10 cellular contexts compared by ENCODE assay signal in the genomic region with DNA sequence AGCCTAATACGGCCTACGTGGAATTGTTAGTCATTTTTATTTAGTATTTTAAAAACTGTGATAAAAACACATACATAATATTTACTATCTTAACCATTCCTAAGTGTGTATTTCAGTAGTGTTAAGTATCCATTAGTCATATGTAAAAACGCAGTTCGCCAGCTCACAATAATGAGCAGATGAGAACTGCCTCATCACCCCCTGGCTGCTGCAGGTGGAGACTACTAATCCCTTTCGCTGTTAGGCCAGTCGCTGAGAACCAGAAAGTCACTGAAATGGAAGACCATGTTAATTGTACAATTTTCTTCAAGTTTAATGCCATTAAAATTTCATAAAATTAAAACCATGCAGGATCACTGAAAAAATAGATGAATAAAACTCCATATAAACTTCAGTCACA. TPM values are rescaled to one million over a fixed set of nuclear protein-coding genes. Genes with fewer than 3 reads are reported as not detected.
DNase-seq lines count a peak whose midpoint lies in the region; ATAC-seq and TF ChIP-seq lines count a peak whose summit lies in the region.
"Had no signal": no experiment of that assay in that cellular context is flagged by ENCODE, and none has a peak within 500 bp of the region (broad histone marks: within the 10 kb centered on the region; RNA-seq: fewer than 3 reads in every experiment).

No MANE protein-coding gene starts in this region.

- no peak overlapping the region for H3K9ac ChIP-seq in smooth muscle cell (ENCODE audit: low read depth)

- no peaks in the 10 kb centered on the region for H4K20me1 ChIP-seq in smooth muscle cell (ENCODE audit: low read depth)

- no peaks in the 10 kb centered on the region for H3F3A ChIP-seq in smooth muscle cell (ENCODE audit: low read depth)

- peaks cover 32% of the 10 kb centered on the region for H3K4me1 Mint-ChIP-seq in activated naive CD4-positive, alpha-beta T cell treated with anti-CD3 and anti-CD28 coated beads for 36 hours (ENCODE audit: low read depth)
- H3K4me1 Mint-ChIP-seq in T-cell, result peaks cover 51 to 52% (median 51%) of the 10 kb centered on the region in 3 donors
- H3K4me1 Mint-ChIP-seq in stimulated activated naive B cell treated with anti-CD40 and anti-IgM and Interleukin-4, amounts not matched to agents 10 μg/mL and 1 μg/mL and 100 μg/mL, for 72 hours, result peaks cover 17 to 31% of the 10 kb centered on the region in 2 donors

- POLR2A ChIA-PET in T-cell (lab: Charles Lee), result no interaction called here

- CTCF ChIA-PET in activated naive CD4-positive, alpha-beta T cell treated with anti-CD3 and anti-CD28 coated beads for 36 hours (lab: Charles Lee), result no interaction called here
- CTCF ChIA-PET in T-cell (lab: Charles Lee), result interaction anchor here in 1 of 2 donors (1.7 kb wide), 1 partner anchor 43 kb away, joined by 4 read pairs; no protein-coding TSS in a partner anchor

- H3K79me2 ChIP-seq in smooth muscle cell (ENCODE audit: low read depth), result peaks cover 33% of the 10 kb centered on the region

- H2AFZ ChIP-seq in smooth muscle cell (ENCODE audit: low read depth), result no peak overlapping the region

- H3K36me3 Mint-ChIP-seq in activated naive CD4-positive, alpha-beta T cell treated with anti-CD3 and anti-CD28 coated beads for 36 hours (ENCODE audit: low read depth), result peaks cover 22% of the 10 kb centered on the region
- H3K36me3 Mint-ChIP-seq in activated naive CD4-positive, alpha-beta T cell treated with anti-CD3 and anti-CD28 coated beads, Interleukin-2, amount 50 U/mL, for 72 hours, result peaks cover 21 to 28% of the 10 kb centered on the region in 2 donors
- peaks cover 13% of the 10 kb centered on the region for H3K36me3 Mint-ChIP-seq in T-cell
- peaks cover 17 to 23% of the 10 kb centered on the region in 2 donors for H3K36me3 Mint-ChIP-seq in stimulated activated naive B cell treated with anti-CD40 and anti-IgM and Interleukin-4, amounts not matched to agents 10 μg/mL and 1 μg/mL and 100 μg/mL, for 72 hours

- H3K27ac ChIP-seq in smooth muscle cell (ENCODE audit: low read depth), result no peak overlapping the region

- peaks cover 25% of the 10 kb centered on the region for H3K4me1 ChIP-seq in smooth muscle cell (ENCODE audit: low read depth)

- peak overlapping the region; percentile 59 for H3K4me3 Mint-ChIP-seq in activated naive CD4-positive, alpha-beta T cell treated with anti-CD3 and anti-CD28 coated beads for 36 hours
- peak overlapping the region; percentile 53 to 99 (median 94) for H3K4me3 Mint-ChIP-seq in T-cell
- peak overlapping the region in 1 of 2 donors; percentile 44 for H3K4me3 Mint-ChIP-seq in stimulated activated naive B cell treated with anti-CD40 and anti-IgM and Interleukin-4, amounts not matched to agents 10 μg/mL and 1 μg/mL and 100 μg/mL, for 72 hours

- H3K27ac Mint-ChIP-seq in activated naive CD4-positive, alpha-beta T cell treated with anti-CD3 and anti-CD28 coated beads for 36 hours, result no peak overlapping the region
- no peak overlapping the region for H3K27ac Mint-ChIP-seq in activated naive CD4-positive, alpha-beta T cell treated with anti-CD3 and anti-CD28 coated beads, Interleukin-2, amount 50 U/mL, for 72 hours
- peak overlapping the region in 1 of 2 donors; percentile 28 for H3K27ac Mint-ChIP-seq in T-cell
- H3K27ac Mint-ChIP-seq in stimulated activated naive B cell treated with anti-CD40 and anti-IgM and Interleukin-4, amounts not matched to agents 10 μg/mL and 1 μg/mL and 100 μg/mL, for 72 hours, result no peak overlapping the region

- TF ChIP-seq CTCF in epithelial cell of proximal tubule (conservative IDR thresholded peaks at IDR 0.05; ENCODE audit: low read depth, low read length) (no peak), smooth muscle cell (IDR thresholded peaks at IDR 0.05; ENCODE audit: borderline replicate concordance, insufficient read depth, poor library complexity, severe bottlenecking) (no peak)

- intact Hi-C loops in activated naive CD4-positive, alpha-beta T cell treated with anti-CD3 and anti-CD28 coated beads for 36 hours (cut with micrococcal nuclease), result loop anchor here (5.0 to 10.0 kb wide), 5 partner anchors 128 to 1857 kb away; a partner anchor contains a TSS

- no peaks in the 10 kb centered on the region for H3K9me3 ChIP-seq in smooth muscle cell (replicated peaks; ENCODE audit: low read depth)

- no peaks in the 10 kb centered on the region for H3K27me3 ChIP-seq in smooth muscle cell (ENCODE audit: low read depth)

- no peaks in the 10 kb centered on the region for H3K9me3 Mint-ChIP-seq in activated naive CD4-positive, alpha-beta T cell treated with anti-CD3 and anti-CD28 coated beads for 36 hours
- H3K9me3 Mint-ChIP-seq in activated naive CD4-positive, alpha-beta T cell treated with anti-CD3 and anti-CD28 coated beads, Interleukin-2, amount 50 U/mL, for 72 hours, result no peaks in the 10 kb centered on the region
- H3K9me3 Mint-ChIP-seq in T-cell, result no peaks in the 10 kb centered on the region
- H3K9me3 Mint-ChIP-seq in stimulated activated naive B cell treated with anti-CD40 and anti-IgM and Interleukin-4, amounts not matched to agents 10 μg/mL and 1 μg/mL and 100 μg/mL, for 72 hours, result no peaks in the 10 kb centered on the region

- no peak for ATAC-seq in activated naive CD4-positive, alpha-beta T cell treated with anti-CD3 and anti-CD28 coated beads, Interleukin-2, amount 50 U/mL, for 72 hours
- ATAC-seq in T-cell (replicated peaks in 1 of 4), result no peak
- ATAC-seq in HG02870 (IDR thresholded peaks at IDR 0.05; ENCODE audit: unreplicated experiment), result no peak
- ATAC-seq in stimulated activated naive B cell treated with anti-CD40 and anti-IgM and Interleukin-4, amounts not matched to agents 10 μg/mL and 1 μg/mL and 100 μg/mL, for 72 hours (replicated peaks), result no peak

- H3K4me3 ChIP-seq in epithelial cell of proximal tubule (ENCODE audit: low read depth, low read length) (peak overlapping the region; percentile 81), smooth muscle cell (no peak overlapping the region)

- H3K4me2 ChIP-seq in smooth muscle cell, result peak overlapping the region; percentile 97

- DNase-seq in activated naive CD4-positive, alpha-beta T cell treated with anti-CD3 and anti-CD28 coated beads for 36 hours, result no peak
- DNase-seq in activated naive CD4-positive, alpha-beta T cell treated with anti-CD3 and anti-CD28 coated beads, Interleukin-2, amount 50 U/mL, for 72 hours (ENCODE audit: low spot score in 2 of 2), result no peak
- DNase-seq in T-cell (no peak), epithelial cell of proximal tubule (ENCODE audit: low read depth) (no peak), smooth muscle cell (lab: John Stamatoyannopoulos, UW; ENCODE audit: unreplicated experiment) (no peak), 8988T (no peak)
- DNase-seq in stimulated activated naive B cell treated with anti-CD40 and anti-IgM and Interleukin-4, amounts not matched to agents 10 μg/mL and 1 μg/mL and 100 μg/mL, for 72 hours, result no peak
- DNase-seq: midbrain, NCI-H2227 treated with DMSO at 0.1 percent for 48 hours had no signal

- H3K36me3 ChIP-seq in smooth muscle cell (ENCODE audit: low read depth), result no peaks in the 10 kb centered on the region

- WGBS in smooth muscle cell (ENCODE audit: low lambda C conversion rate), result 78% methylated on average over 6 of the region's 6 CpGs

- no peaks in the 10 kb centered on the region for H3K27me3 Mint-ChIP-seq in activated naive CD4-positive, alpha-beta T cell treated with anti-CD3 and anti-CD28 coated beads for 36 hours (ENCODE audit: low read depth)
- no peaks in the 10 kb centered on the region for H3K27me3 Mint-ChIP-seq in T-cell
- no peaks in the 10 kb centered on the region for H3K27me3 Mint-ChIP-seq in stimulated activated naive B cell treated with anti-CD40 and anti-IgM and Interleukin-4, amounts not matched to agents 10 μg/mL and 1 μg/mL and 100 μg/mL, for 72 hours

RNA-seq across cellular contexts. Expression of a gene that starts 1.6 kb away (rescaled TPM):
- 100 to 1,000 TPM; 150 to 153 TPM for total RNA-seq in activated naive CD4-positive, alpha-beta T cell treated with anti-CD3 and anti-CD28 coated beads for 36 hours
- 100 to 1,000 TPM; 113 to 137 TPM for total RNA-seq in activated naive CD4-positive, alpha-beta T cell treated with anti-CD3 and anti-CD28 coated beads, Interleukin-2, amount 50 U/mL, for 72 hours
- total RNA-seq in T-cell (10 to 100 TPM; 32.4 to 52.1 (median 44.6) TPM), epithelial cell of proximal tubule (163 TPM in 2 replicates), smooth muscle cell (133 and 147 TPM in 2 replicates)
- polyA plus RNA-seq in smooth muscle cell, result 142 and 146 TPM in 2 replicates
